In genomic region chr11:41963406-41963805, GRCh38 we compare ENCODE assay signal across 7 cellular contexts.
"Had no signal": no experiment of that assay in that cellular context is flagged by ENCODE, and none has a peak within 500 bp of the region (broad histone marks: within the 10 kb centered on the region; RNA-seq: fewer than 3 reads in every experiment).

No MANE protein-coding gene starts in this region.

- H2AFZ ChIP-seq: GM23248 had no signal

- H3K4me3 ChIP-seq: GM23248, HAP-1 had no signal

- H3K36me3 ChIP-seq: HAP-1 had no signal

- H3K9me3 ChIP-seq: HAP-1 had no signal

- DNase-seq: GM23248, GOT3, H7, HFFc6, IMR-90 had no signal

- H3K9ac ChIP-seq: GM23248 had no signal

- H3K4me1 ChIP-seq: HAP-1 had no signal

- H3K27ac ChIP-seq: GM23248 had no signal

- ATAC-seq: HCT116 had no signal
